In the genomic region with DNA sequence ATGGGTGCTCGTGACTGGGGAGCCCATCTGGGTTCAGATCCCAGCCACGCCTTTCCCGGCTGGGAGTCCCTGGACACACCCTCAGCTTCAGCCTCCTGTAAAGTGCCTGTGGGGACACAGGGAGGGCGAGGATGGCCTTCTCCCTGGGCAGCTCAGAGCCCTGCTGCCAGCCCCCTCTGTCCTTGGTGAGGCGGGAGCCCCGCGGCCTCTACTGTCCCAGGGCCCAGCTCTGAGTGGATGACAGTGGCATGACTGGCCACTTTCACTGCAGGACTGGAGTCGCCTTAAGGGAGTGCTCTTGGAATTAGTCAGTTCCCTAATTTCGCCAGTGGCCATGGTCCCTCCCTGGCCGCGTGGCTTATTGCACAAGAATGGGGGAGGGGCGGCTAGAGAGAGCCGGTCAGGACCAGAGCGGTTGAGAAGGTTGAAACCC, we compare ENCODE assay signal across 7 cellular contexts. TPM values are rescaled to one million over a fixed set of nuclear protein-coding genes. Genes with fewer than 3 reads are reported as not detected.
A peak's percentile ranks its signal among the peaks of the same experiment; 100 is the strongest.
DNase-seq lines count a peak whose midpoint lies in the region; ATAC-seq and TF ChIP-seq lines count a peak whose summit lies in the region.

No MANE protein-coding gene starts in this region.

- ATAC-seq in lung (ENCODE audit: insufficient read depth, low FRiP score): peak; percentile 8

- no peak for TF ChIP-seq CTCF in NB4 (IDR thresholded peaks at IDR 0.05; ENCODE audit: low read depth, low read length)
- TF ChIP-seq CTCF in coronary artery (IDR thresholded peaks at IDR 0.05): no peak
- no peak for TF ChIP-seq CTCF in lung (IDR thresholded peaks at IDR 0.05; ENCODE audit: control extremely low read depth, extremely low read depth)
- TF ChIP-seq CTCF in GM10266 (IDR thresholded peaks at IDR 0.05; ENCODE audit: control insufficient read depth, insufficient read depth, low read depth, missing control alignments): no peak

- H3K27me3 ChIP-seq in lung (ENCODE audit: control insufficient read depth, insufficient read depth): no peaks in the 10 kb centered on the region

- H3K4me3 ChIP-seq in NB4 (ENCODE audit: low read depth, low read length) (no peak overlapping the region), coronary artery (peak overlapping the region; percentile 99), lung (no peak overlapping the region), urinary bladder (ENCODE audit: low read depth, low read length) (no peak overlapping the region)

- TF ChIP-seq POLR2A in NB4 (IDR thresholded peaks at IDR 0.05; ENCODE audit: extremely low read depth, insufficient read length): no peak

- CTCF ChIA-PET in HEK293T (lab: Yijun Ruan, JAX): no interaction called here

- POLR2A ChIA-PET in HEK293T (lab: Yijun Ruan, JAX): no interaction called here

- H3K4me1 ChIP-seq in lung (ENCODE audit: control insufficient read depth in 2 of 2, insufficient read depth in 2 of 2, low read length in 2 of 2): peaks cover 14 to 39% of the 10 kb centered on the region in 2 donors
- H3K4me1 ChIP-seq in urinary bladder (ENCODE audit: insufficient read depth): no peaks in the 10 kb centered on the region

- peak; percentile 70 for DNase-seq in NB4 (ENCODE audit: low read depth)
- DNase-seq in coronary artery (ENCODE audit: low spot score): peak; percentile 87
- peak; percentile 83 for DNase-seq in lung (ENCODE audit: low spot score)
- no peak for DNase-seq in HEK293T (ENCODE audit: extremely low spot score)
- DNase-seq in GM10266 (ENCODE audit: extremely low spot score): no peak
- no peak for DNase-seq in NCI-H2196 (lab: John Stamatoyannopoulos, UW; ENCODE audit: unreplicated experiment)

- H3K27ac ChIP-seq in coronary artery: peak overlapping the region; percentile 93 to 100
- H3K27ac ChIP-seq in lung (ENCODE audit: low read depth in 1 of 2, low read length in 1 of 2): peak overlapping the region; percentile 84 to 95
- peak overlapping the region; percentile 72 for H3K27ac ChIP-seq in urinary bladder (ENCODE audit: low read depth)

- no peaks in the 10 kb centered on the region for H3K9me3 ChIP-seq in lung (ENCODE audit: control insufficient read depth in 2 of 2, insufficient read depth in 1 of 2, low read length in 1 of 2)

- WGBS in lung, 2 donors: 34 to 42% methylated on average over 13 to 14 of the region's 14 CpGs
- WGBS in urinary bladder: 69% methylated on average over 14 of the region's 14 CpGs

- H3K36me3 ChIP-seq in lung (ENCODE audit: control insufficient read depth in 2 of 2, insufficient read depth in 2 of 2, low read length in 2 of 2) (peaks cover 3 to 41% of the 10 kb centered on the region in 2 donors), urinary bladder (ENCODE audit: insufficient read depth) (no peaks in the 10 kb centered on the region)

TF ChIP-seq in HEK293T, 16 proteins besides CTCF, POLR2A, EP300 and RAD21:
- TF ChIP-seq CTBP1 (IDR thresholded peaks at IDR 0.05; ENCODE audit: borderline replicate concordance) (no peak), NFRKB (IDR thresholded peaks at IDR 0.05) (no peak), ZNF384 (IDR thresholded peaks at IDR 0.05) (no peak), FOXA1 (IDR thresholded peaks at IDR 0.05) (no peak), SUZ12 (IDR thresholded peaks at IDR 0.05) (no peak), HDGF (IDR thresholded peaks at IDR 0.05; ENCODE audit: borderline replicate concordance) (no peak), FOXM1 (IDR thresholded peaks at IDR 0.05; ENCODE audit: borderline replicate concordance) (no peak), BHLHE40 (IDR thresholded peaks at IDR 0.05; ENCODE audit: borderline replicate concordance) (no peak), LEF1 (IDR thresholded peaks at IDR 0.05; ENCODE audit: borderline replicate concordance) (no peak), L3MBTL2 (conservative IDR thresholded peaks at IDR 0.05) (no peak), ARNT (IDR thresholded peaks at IDR 0.05) (no peak), TARDBP (IDR thresholded peaks at IDR 0.05) (no peak)
TF ChIP-seq in HEK293T: peak in this region for 0.

RNA-seq across cellular contexts. Expression of a gene that starts 4.6 kb away (rescaled TPM):
- total RNA-seq in lung: 100 to 1,000 TPM in 1 of 2 donors, 10 to 100 TPM in 1; 99.7 to 441 TPM
- 100 to 1,000 TPM; 437 to 615 TPM for polyA plus RNA-seq in lung
- 20.8 TPM for total RNA-seq in urinary bladder
- 188 TPM for polyA plus RNA-seq in urinary bladder

RNA-seq across cellular contexts. Expression of a gene that starts 34.1 kb away (rescaled TPM):
- 10 to 100 TPM; 27.6 to 73.6 TPM for total RNA-seq in lung
- polyA plus RNA-seq in lung: 10 to 100 TPM; 16.7 to 36.1 TPM
- 9.0 TPM for total RNA-seq in urinary bladder
- 14.2 TPM for polyA plus RNA-seq in urinary bladder

Comparison
In these comparisons a context has a peak if more than half of its experiments do, and no peak if none do; other contexts are left out.
1. DNase-seq: peak in NB4 (single experiment), coronary artery (single experiment) and lung (single experiment); none in HEK293T (single experiment), GM10266 (single experiment) and NCI-H2196 (single experiment).
2. Peak in every context shown above with its lines, with median percentiles within 50 percentile points of each other: H3K27ac ChIP-seq.